8 cellular contexts compared by ENCODE assay signal in genomic region chr10:71218046-71218832, GRCh38. TPM values are rescaled to one million over a fixed set of nuclear protein-coding genes. Genes with fewer than 3 reads are reported as not detected.
DNase-seq lines count a peak whose midpoint lies in the region; ATAC-seq lines count a peak whose summit lies in the region.

No MANE protein-coding gene starts in this region.

- DNase-seq in NCI-H2107 treated with DMSO at 0.1 percent for 48 hours (lab: John Stamatoyannopoulos, UW; ENCODE audit: unreplicated experiment) (peak; percentile 34), NCI-H2107 (lab: John Stamatoyannopoulos, UW) (no peak), immature natural killer cell (no peak), superior temporal gyrus (ENCODE audit: extremely low spot score) (peak; percentile 38), iPS-NIHi11 (ENCODE audit: low spot score) (no peak), epidermal melanocyte (ENCODE audit: insufficient read length, low spot score) (no peak)

- no peak overlapping the region for H3K27ac Mint-ChIP-seq in immature natural killer cell

- H3K4me3 Mint-ChIP-seq in immature natural killer cell, result peak overlapping the region; percentile 21 to 64 (median 63)

- H3K27ac ChIP-seq in angular gyrus (ENCODE audit: low read depth, low read length), result peak overlapping the region; percentile 62

- peaks cover 5 to 10% of the 10 kb centered on the region in 2 donors for H3K4me1 Mint-ChIP-seq in immature natural killer cell

- peaks cover 9 to 28% (median 9%) of the 10 kb centered on the region in 3 donors for H3K27me3 Mint-ChIP-seq in immature natural killer cell (ENCODE audit: low read depth in 3 of 3)

- ATAC-seq in GM18868 (IDR thresholded peaks at IDR 0.05; ENCODE audit: unreplicated experiment), result no peak

- H3K36me3 Mint-ChIP-seq in immature natural killer cell, result no peaks in the 10 kb centered on the region

- H3K9me3 Mint-ChIP-seq in immature natural killer cell, result no peaks in the 10 kb centered on the region

RNA-seq across cellular contexts. Expression of gene UNC5B, which starts 5.9 kb away (rescaled TPM):
- under 1 TPM in 2 of 3 donors, not detected in 1; 0.06 to 0.34 TPM for polyA plus RNA-seq in immature natural killer cell

Comparison
In these comparisons a context has a peak if more than half of its experiments do, and no peak if none do; other contexts are left out.
1. DNase-seq: peak in NCI-H2107 treated with DMSO at 0.1 percent for 48 hours (single experiment) and superior temporal gyrus (single experiment); none in NCI-H2107 (single experiment), immature natural killer cell (0 of 3), iPS-NIHi11 (single experiment) and epidermal melanocyte (single experiment).